In genomic region chr3:195546130-195546560, GRCh38 we compare ENCODE assay signal across 1 cellular context.
A peak's percentile ranks its signal among the peaks of the same experiment; 100 is the strongest.
TF ChIP-seq lines count a peak whose summit lies in the region.

No MANE protein-coding gene starts in this region.

TF ChIP-seq in HEK293, 187 proteins besides CTCF, POLR2A, EP300 and RAD21 (continued from another document):
- TF ChIP-seq, protein P1, sequence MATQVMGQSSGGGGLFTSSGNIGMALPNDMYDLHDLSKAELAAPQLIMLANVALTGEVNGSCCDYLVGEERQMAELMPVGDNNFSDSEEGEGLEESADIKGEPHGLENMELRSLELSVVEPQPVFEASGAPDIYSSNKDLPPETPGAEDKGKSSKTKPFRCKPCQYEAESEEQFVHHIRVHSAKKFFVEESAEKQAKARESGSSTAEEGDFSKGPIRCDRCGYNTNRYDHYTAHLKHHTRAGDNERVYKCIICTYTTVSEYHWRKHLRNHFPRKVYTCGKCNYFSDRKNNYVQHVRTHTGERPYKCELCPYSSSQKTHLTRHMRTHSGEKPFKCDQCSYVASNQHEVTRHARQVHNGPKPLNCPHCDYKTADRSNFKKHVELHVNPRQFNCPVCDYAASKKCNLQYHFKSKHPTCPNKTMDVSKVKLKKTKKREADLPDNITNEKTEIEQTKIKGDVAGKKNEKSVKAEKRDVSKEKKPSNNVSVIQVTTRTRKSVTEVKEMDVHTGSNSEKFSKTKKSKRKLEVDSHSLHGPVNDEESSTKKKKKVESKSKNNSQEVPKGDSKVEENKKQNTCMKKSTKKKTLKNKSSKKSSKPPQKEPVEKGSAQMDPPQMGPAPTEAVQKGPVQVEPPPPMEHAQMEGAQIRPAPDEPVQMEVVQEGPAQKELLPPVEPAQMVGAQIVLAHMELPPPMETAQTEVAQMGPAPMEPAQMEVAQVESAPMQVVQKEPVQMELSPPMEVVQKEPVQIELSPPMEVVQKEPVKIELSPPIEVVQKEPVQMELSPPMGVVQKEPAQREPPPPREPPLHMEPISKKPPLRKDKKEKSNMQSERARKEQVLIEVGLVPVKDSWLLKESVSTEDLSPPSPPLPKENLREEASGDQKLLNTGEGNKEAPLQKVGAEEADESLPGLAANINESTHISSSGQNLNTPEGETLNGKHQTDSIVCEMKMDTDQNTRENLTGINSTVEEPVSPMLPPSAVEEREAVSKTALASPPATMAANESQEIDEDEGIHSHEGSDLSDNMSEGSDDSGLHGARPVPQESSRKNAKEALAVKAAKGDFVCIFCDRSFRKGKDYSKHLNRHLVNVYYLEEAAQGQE (tag by site-specific recombination; IDR thresholded peaks at IDR 0.05), result peak; percentile 87
- peak; percentile 25; the same call in 1 of the 2 replicates for TF ChIP-seq ZNF335 (tag by site-specific recombination; conservative IDR thresholded peaks at IDR 0.05)
- no peak for TF ChIP-seq TRIM28 (IDR thresholded peaks at IDR 0.05; ENCODE audit: borderline replicate concordance, low read length)
- TF ChIP-seq ZNF629 (tag by site-specific recombination; IDR thresholded peaks at IDR 0.05), result peak; percentile 89
- TF ChIP-seq ZBTB1 (tag by site-specific recombination; IDR thresholded peaks at IDR 0.05), result no peak
- no peak for TF ChIP-seq ZNF677 (tag by site-specific recombination; IDR thresholded peaks at IDR 0.05)
- no peak for TF ChIP-seq ZNF114 (tag by site-specific recombination; IDR thresholded peaks at IDR 0.05)
- TF ChIP-seq FEZF1 (tag by site-specific recombination; IDR thresholded peaks at IDR 0.05), result peak; percentile 55
- TF ChIP-seq, protein P2, sequence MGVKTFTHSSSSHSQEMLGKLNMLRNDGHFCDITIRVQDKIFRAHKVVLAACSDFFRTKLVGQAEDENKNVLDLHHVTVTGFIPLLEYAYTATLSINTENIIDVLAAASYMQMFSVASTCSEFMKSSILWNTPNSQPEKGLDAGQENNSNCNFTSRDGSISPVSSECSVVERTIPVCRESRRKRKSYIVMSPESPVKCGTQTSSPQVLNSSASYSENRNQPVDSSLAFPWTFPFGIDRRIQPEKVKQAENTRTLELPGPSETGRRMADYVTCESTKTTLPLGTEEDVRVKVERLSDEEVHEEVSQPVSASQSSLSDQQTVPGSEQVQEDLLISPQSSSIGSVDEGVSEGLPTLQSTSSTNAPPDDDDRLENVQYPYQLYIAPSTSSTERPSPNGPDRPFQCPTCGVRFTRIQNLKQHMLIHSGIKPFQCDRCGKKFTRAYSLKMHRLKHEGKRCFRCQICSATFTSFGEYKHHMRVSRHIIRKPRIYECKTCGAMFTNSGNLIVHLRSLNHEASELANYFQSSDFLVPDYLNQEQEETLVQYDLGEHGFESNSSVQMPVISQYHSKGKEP (tag by site-specific recombination; IDR thresholded peaks at IDR 0.05), result no peak
- no peak for TF ChIP-seq ZSCAN4 (tag by site-specific recombination; IDR thresholded peaks at IDR 0.05)
- TF ChIP-seq ZNF600 (tag by site-specific recombination; IDR thresholded peaks at IDR 0.05), result peak; percentile 42; the same call in 1 of the 2 replicates
- TF ChIP-seq ZNF76 (tag by site-specific recombination; IDR thresholded peaks at IDR 0.05; ENCODE audit: borderline replicate concordance, low read depth), result no peak
